In genomic region chr6:43871284-43871683, GRCh38 we compare ENCODE assay signal across 3 cellular contexts.
TF ChIP-seq lines count a peak whose summit lies in the region.

No MANE protein-coding gene starts in this region.

TF ChIP-seq in SK-N-SH treated with all-trans-retinoic acid at 6 μM for 48 hours, 23 proteins besides CTCF, POLR2A, EP300 and RAD21 (continued from another document):
- TF ChIP-seq CSRNP3 (CRISPR knock-in tag; IDR thresholded peaks at IDR 0.05) (no peak), POU6F1 (CRISPR knock-in tag; IDR thresholded peaks at IDR 0.05; ENCODE audit: borderline replicate concordance, low read depth) (no peak)

TF ChIP-seq in SK-N-SH, 30 proteins besides CTCF, POLR2A, EP300 and RAD21 (continued from another document):
- TF ChIP-seq REST (IDR thresholded peaks at IDR 0.05; ENCODE audit: low read depth, low read length) = no peak
- TF ChIP-seq EZH2phosphoT487 (IDR thresholded peaks at IDR 0.05; ENCODE audit: borderline replicate concordance, low read depth) = no peak
- TF ChIP-seq SIN3A (IDR thresholded peaks at IDR 0.05; ENCODE audit: borderline replicate concordance, low read depth, low read length) = no peak

TF ChIP-seq in K562, 482 proteins besides CTCF, POLR2A, EP300 and RAD21 (continued from another document):
- TF ChIP-seq PKNOX1 (IDR thresholded peaks at IDR 0.05) (0 out of 2 replicates have a peak, but pooled peaks have one; percentile 13), TAL1 (IDR thresholded peaks at IDR 0.05) (peak; percentile 43; the same call in 1 of the 2 replicates), JUND (IDR thresholded peaks at IDR 0.05; ENCODE audit: borderline replicate concordance, low read depth, low read length) (no peak), JUND (tag; IDR thresholded peaks at IDR 0.05; ENCODE audit: borderline replicate concordance, low read depth, low read length) (0 out of 3 replicates have a peak, but pooled peaks have one; percentile 6), ATF6 (CRISPR knock-in tag; IDR thresholded peaks at IDR 0.05) (0 out of 2 replicates have a peak, but pooled peaks have one; percentile 34), POLR2H (tag; IDR thresholded peaks at IDR 0.05; ENCODE audit: low read depth) (no peak), CBFA2T3 (IDR thresholded peaks at IDR 0.05) (peak; percentile 69), HDAC3 (IDR thresholded peaks at IDR 0.05; ENCODE audit: borderline replicate concordance, partially characterized antibody) (no peak), TCF3 (CRISPR knock-in tag; IDR thresholded peaks at IDR 0.05) (peak; percentile 51), ZNF175 (CRISPR knock-in tag; IDR thresholded peaks at IDR 0.05; ENCODE audit: low read depth) (0 out of 2 replicates have a peak, but pooled peaks have one; percentile 17), MEIS2 (IDR thresholded peaks at IDR 0.05; ENCODE audit: partially characterized antibody) (peak; percentile 64), HLTF (IDR thresholded peaks at IDR 0.05) (no peak), HCFC1 (IDR thresholded peaks at IDR 0.05; ENCODE audit: low read depth, low read length) (no peak), NR4A1 (CRISPR knock-in tag; IDR thresholded peaks at IDR 0.05) (no peak), NR4A1 (tag; IDR thresholded peaks at IDR 0.05) (0 out of 2 replicates have a peak, but pooled peaks have one; percentile 37), TFE3 (CRISPR knock-in tag; IDR thresholded peaks at IDR 0.05) (no peak), PTTG1 (tag; IDR thresholded peaks at IDR 0.05; ENCODE audit: low read depth) (no peak)
